Comparison of ENCODE assay signal across 8 cellular contexts in genomic region chr17:36486204-36487194, GRCh38. TPM values are rescaled to one million over a fixed set of nuclear protein-coding genes. Genes with fewer than 3 reads are reported as not detected.
DNase-seq lines count a peak whose midpoint lies in the region; ATAC-seq and TF ChIP-seq lines count a peak whose summit lies in the region.

Gene ZNHIT3 (plus strand): TSS chr17:36486681. CDS start chr17:36486700, 19 bp downstream.

- H3K4me1 Mint-ChIP-seq in HFFc6 (ENCODE audit: low read depth), result peaks cover 22% of the 10 kb centered on the region

- whole genome bisulfite sequencing in gastroesophageal sphincter (ENCODE audit: low coverage in 1 of 2), 2 donors, result 0 to 1% methylated on average over 14 to 33 of the region's 73 CpGs

- H3K36me3 Mint-ChIP-seq in HFFc6 (ENCODE audit: low read depth), result peaks cover 22% of the 10 kb centered on the region

- no peak for TF ChIP-seq EP300 in gastroesophageal sphincter (IDR thresholded peaks at IDR 0.05)

- ATAC-seq in gastroesophageal sphincter, result peak; percentile 96

- H3K27me3 Mint-ChIP-seq in HFFc6 (ENCODE audit: insufficient read depth), result no peaks in the 10 kb centered on the region; the same call in none of the 2 replicates

- peak within 1 kb of the TSS; percentile 95 for H3K4me3 Mint-ChIP-seq in HFFc6

- H3K4me1 ChIP-seq in gastroesophageal sphincter, result peaks cover 0 to 54% (median 21%) of the 10 kb centered on the region in 3 donors
- H3K4me1 ChIP-seq in neutrophil (ENCODE audit: control insufficient read depth in 1 of 2, insufficient read depth in 1 of 2, low read depth in 1 of 2, low read length in 1 of 2), result peaks cover 27 to 32% of the 10 kb centered on the region in 2 experiments

- H3K4me3 ChIP-seq in gastroesophageal sphincter, result peak within 1 kb of the TSS; percentile 85 to 94
- peak within 1 kb of the TSS; percentile 73 to 95 for H3K4me3 ChIP-seq in neutrophil (ENCODE audit: low read depth in 1 of 2, low read length in 1 of 2)

- H3K27ac ChIP-seq in gastroesophageal sphincter (peak within 1 kb of the TSS; percentile 72 to 93 (median 92)), neutrophil (peak within 1 kb of the TSS; percentile 80)

- H3K27me3 ChIP-seq in gastroesophageal sphincter (peaks cover 11% of the 10 kb centered on the region), neutrophil (peaks cover 20% of the 10 kb centered on the region)

- H3K9me3 Mint-ChIP-seq in HFFc6, result no peaks in the 10 kb centered on the region

- TF ChIP-seq CTCF in HFFc6 (IDR thresholded peaks at IDR 0.05) (no peak), gastroesophageal sphincter (IDR thresholded peaks at IDR 0.05) (no peak), neutrophil (IDR thresholded peaks at IDR 0.05) (peak; percentile 48), subcutaneous adipose tissue (IDR thresholded peaks at IDR 0.05; ENCODE audit: low read depth) (no peak)

- H3K9me3 ChIP-seq in gastroesophageal sphincter (no peaks in the 10 kb centered on the region), neutrophil (no peaks in the 10 kb centered on the region)

- H3K36me3 ChIP-seq in gastroesophageal sphincter, result peaks cover 0 to 4% of the 10 kb centered on the region in 2 donors
- H3K36me3 ChIP-seq in neutrophil, result no peaks in the 10 kb centered on the region

- TF ChIP-seq POLR2A in gastroesophageal sphincter (IDR thresholded peaks at IDR 0.05), result peak; percentile 25 to 59

- peak within 1 kb of the TSS; percentile 88 for H3K27ac Mint-ChIP-seq in HFFc6

- DNase-seq in GM04503 (ENCODE audit: low read depth) (peak; percentile 79), HFFc6 (peak; percentile 91), NAMALWA (ENCODE audit: low spot score) (peak; percentile 95), SK-MEL-5 (ENCODE audit: low read depth, low spot score) (peak; percentile 94)
- DNase-seq in activated naive CD4-positive, alpha-beta T cell treated with Interleukin-2 at 50 U/mL for 16 hours, result peak; percentile 93

- in situ Hi-C loops in SK-MEL-5 (cut with HindIII; ENCODE audit: low pct_unique_long_range_greater_than_20kb, low sequenced_read_pairs), result no loop called here

RNA-seq across cellular contexts. Expression of gene ZNHIT3, which starts in this region (rescaled TPM):
- total RNA-seq in HFFc6 (2021; fragmentation: NEBNext Ultra II Directional; extraction: Animal tissue kit (Norgen Biotek cat#: 25700)), result 10 to 100 TPM; 26.7 to 32.2 (median 29.6) TPM
- 54.9 and 56.9 TPM in 2 replicates for total RNA-seq in SK-MEL-5 (2014; rRNA removed; shearing (Covaris generic))
- polyA plus RNA-seq in SK-MEL-5 (2015; cell fraction: cytosol; rRNA removed), result 34.7 and 42.3 TPM in 2 replicates
- polyA plus RNA-seq in SK-MEL-5 (2015; cell fraction: nucleus; rRNA removed), result 21.3 and 32.5 TPM in 2 replicates
- total RNA-seq in gastroesophageal sphincter, result 10 to 100 TPM; 30.8 to 42.0 (median 36.5) TPM
- total RNA-seq in subcutaneous adipose tissue, result 10 to 100 TPM; 24.5 to 43.7 (median 32.8) TPM

Comparison
In these comparisons a context has a peak if more than half of its experiments do, and no peak if none do; other contexts are left out.
1. Peak in every context shown above with its lines: DNase-seq, ATAC-seq, H3K4me3 ChIP-seq and H3K27ac ChIP-seq.